ENCODE assay signal across 8 cellular contexts in the genomic region with DNA sequence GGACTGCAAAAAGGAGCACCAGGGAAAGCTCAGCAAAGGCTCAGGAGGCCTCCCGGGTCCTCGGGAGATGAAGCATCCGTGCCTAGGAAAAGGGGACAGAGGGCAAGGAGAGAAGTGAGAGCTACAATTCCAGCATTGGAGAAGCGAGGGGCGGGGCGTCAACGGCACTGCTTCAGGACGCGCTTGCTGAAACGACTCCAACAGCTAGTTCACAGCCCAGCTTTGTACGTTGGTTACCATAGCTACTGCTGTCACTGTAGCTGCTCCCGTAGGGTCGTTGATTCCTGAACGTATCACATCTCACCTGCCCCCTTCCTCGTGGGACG.
DNase-seq lines count a peak whose midpoint lies in the region; ATAC-seq and TF ChIP-seq lines count a peak whose summit lies in the region.

No MANE protein-coding gene starts in this region.

- intact Hi-C loops in CD4-positive, alpha-beta memory T cell (cut with micrococcal nuclease), result loop anchor here (1.0 to 10.0 kb wide), 6 partner anchors 18 to 1280 kb away; a partner anchor contains a TSS

- 13 to 14% methylated on average over 14 to 16 of the region's 16 CpGs for WGBS in endodermal cell (ENCODE audit: insufficient coverage in 1 of 2, insufficient read length in 1 of 2), 2 experiments

- no peak for DNase-seq in CD4-positive, alpha-beta memory T cell
- DNase-seq in NCI-H1105 treated with DMSO at 0.1 percent for 48 hours (lab: John Stamatoyannopoulos, UW) (peak; percentile 94), endodermal cell (no peak), NOMO-1 treated with dmso at 0.1 percent for 144 hours (lab: John Stamatoyannopoulos, UW; ENCODE audit: unreplicated experiment) (no peak), DMS79 (lab: John Stamatoyannopoulos, UW) (no peak)

- peaks cover 0 to 2% of the 10 kb centered on the region in 2 donors for H3K36me3 Mint-ChIP-seq in CD4-positive, alpha-beta memory T cell
- H3K36me3 Mint-ChIP-seq in endodermal cell (ENCODE audit: low read depth) (no peaks in the 10 kb centered on the region), nephron (ENCODE audit: low read depth) (no peaks in the 10 kb centered on the region)

- POLR2A ChIA-PET in CD4-positive, alpha-beta memory T cell (lab: Charles Lee; ENCODE audit: partially characterized antibody), result interaction anchor here (0.6 to 3.3 kb wide), 12 partner anchors 18 to 520 kb away, joined by 3 to 36 read pairs (median 4); a partner anchor contains a TSS

- CTCF ChIA-PET in CD4-positive, alpha-beta memory T cell (lab: Charles Lee; ENCODE audit: partially characterized antibody), result interaction anchor here (0.6 to 11.5 kb wide), 59 partner anchors 8 to 1043 kb away, joined by 3 to 446 read pairs (median 4); a partner anchor contains a TSS

- H3K27ac Mint-ChIP-seq in CD4-positive, alpha-beta memory T cell, result peak overlapping the region; percentile 92 to 99 (median 97)
- H3K27ac Mint-ChIP-seq in endodermal cell (no peak overlapping the region), nephron (peak overlapping the region; percentile 88 to 96 (median 89))

- no peaks in the 10 kb centered on the region for H3K9me3 Mint-ChIP-seq in CD4-positive, alpha-beta memory T cell
- no peaks in the 10 kb centered on the region for H3K9me3 Mint-ChIP-seq in endodermal cell
- no peaks in the 10 kb centered on the region for H3K9me3 Mint-ChIP-seq in nephron

- H3K4me3 ChIP-seq in CD4-positive, alpha-beta memory T cell (ENCODE audit: low read length in 2 of 2), result peak overlapping the region; percentile 56 to 63
- H3K4me3 ChIP-seq in endodermal cell (ENCODE audit: low read length), result peak overlapping the region; percentile 81

- no peaks in the 10 kb centered on the region for H3K27me3 ChIP-seq in CD4-positive, alpha-beta memory T cell (ENCODE audit: insufficient read depth, low read length)
- peaks cover 23% of the 10 kb centered on the region for H3K27me3 ChIP-seq in endodermal cell (ENCODE audit: control insufficient read depth, insufficient read depth, low read length, poor library complexity, severe bottlenecking)

- peak overlapping the region; percentile 92 to 100 (median 96) for H3K4me3 Mint-ChIP-seq in CD4-positive, alpha-beta memory T cell
- peak overlapping the region; percentile 64 for H3K4me3 Mint-ChIP-seq in endodermal cell
- peak overlapping the region; percentile 89 to 93 (median 93) for H3K4me3 Mint-ChIP-seq in nephron

- no peaks in the 10 kb centered on the region for H3K9me3 ChIP-seq in CD4-positive, alpha-beta memory T cell (ENCODE audit: control insufficient read depth in 1 of 2, low read length in 2 of 2)
- no peaks in the 10 kb centered on the region for H3K9me3 ChIP-seq in endodermal cell (ENCODE audit: control insufficient read depth, low read length)

- H3K36me3 ChIP-seq in CD4-positive, alpha-beta memory T cell (ENCODE audit: insufficient read depth, low read length), result no peaks in the 10 kb centered on the region
- no peaks in the 10 kb centered on the region for H3K36me3 ChIP-seq in endodermal cell (ENCODE audit: control insufficient read depth, insufficient read depth, low read length)

- peak; percentile 22 for ATAC-seq in GM21825 (IDR thresholded peaks at IDR 0.05; ENCODE audit: unreplicated experiment)
- no peak for ATAC-seq in GM19452 (IDR thresholded peaks at IDR 0.05; ENCODE audit: unreplicated experiment)

- H3K4me1 ChIP-seq in CD4-positive, alpha-beta memory T cell (ENCODE audit: insufficient read depth, low read length), result peaks cover 21% of the 10 kb centered on the region
- H3K4me1 ChIP-seq in endodermal cell (ENCODE audit: control insufficient read depth, insufficient read depth, low read length), result no peaks in the 10 kb centered on the region

- peaks cover 14 to 31% (median 27%) of the 10 kb centered on the region in 4 donors for H3K4me1 Mint-ChIP-seq in CD4-positive, alpha-beta memory T cell
- H3K4me1 Mint-ChIP-seq in endodermal cell (peaks cover 23% of the 10 kb centered on the region), nephron (peaks cover 73% of the 10 kb centered on the region)

- TF ChIP-seq CTCF in endodermal cell (conservative IDR thresholded peaks at IDR 0.05) (no peak), nephron (IDR thresholded peaks at IDR 0.05; ENCODE audit: unreplicated experiment in 3 of 3) (no peak)

- H3K27me3 Mint-ChIP-seq in CD4-positive, alpha-beta memory T cell, result peaks cover 0 to 3% of the 10 kb centered on the region in 2 donors
- H3K27me3 Mint-ChIP-seq in endodermal cell (ENCODE audit: insufficient read depth) (peaks cover 63% of the 10 kb centered on the region), nephron (ENCODE audit: low read depth) (peaks cover 19% of the 10 kb centered on the region)

- peak overlapping the region; percentile 52 for H3K27ac ChIP-seq in CD4-positive, alpha-beta memory T cell (ENCODE audit: low read depth, low read length)
- H3K27ac ChIP-seq in endodermal cell (ENCODE audit: low read depth, low read length), result no peak overlapping the region

- no peak overlapping the region for H3K9ac ChIP-seq in endodermal cell (ENCODE audit: extremely low read depth, low read length, poor library complexity, severe bottlenecking)
